In the genomic region with DNA sequence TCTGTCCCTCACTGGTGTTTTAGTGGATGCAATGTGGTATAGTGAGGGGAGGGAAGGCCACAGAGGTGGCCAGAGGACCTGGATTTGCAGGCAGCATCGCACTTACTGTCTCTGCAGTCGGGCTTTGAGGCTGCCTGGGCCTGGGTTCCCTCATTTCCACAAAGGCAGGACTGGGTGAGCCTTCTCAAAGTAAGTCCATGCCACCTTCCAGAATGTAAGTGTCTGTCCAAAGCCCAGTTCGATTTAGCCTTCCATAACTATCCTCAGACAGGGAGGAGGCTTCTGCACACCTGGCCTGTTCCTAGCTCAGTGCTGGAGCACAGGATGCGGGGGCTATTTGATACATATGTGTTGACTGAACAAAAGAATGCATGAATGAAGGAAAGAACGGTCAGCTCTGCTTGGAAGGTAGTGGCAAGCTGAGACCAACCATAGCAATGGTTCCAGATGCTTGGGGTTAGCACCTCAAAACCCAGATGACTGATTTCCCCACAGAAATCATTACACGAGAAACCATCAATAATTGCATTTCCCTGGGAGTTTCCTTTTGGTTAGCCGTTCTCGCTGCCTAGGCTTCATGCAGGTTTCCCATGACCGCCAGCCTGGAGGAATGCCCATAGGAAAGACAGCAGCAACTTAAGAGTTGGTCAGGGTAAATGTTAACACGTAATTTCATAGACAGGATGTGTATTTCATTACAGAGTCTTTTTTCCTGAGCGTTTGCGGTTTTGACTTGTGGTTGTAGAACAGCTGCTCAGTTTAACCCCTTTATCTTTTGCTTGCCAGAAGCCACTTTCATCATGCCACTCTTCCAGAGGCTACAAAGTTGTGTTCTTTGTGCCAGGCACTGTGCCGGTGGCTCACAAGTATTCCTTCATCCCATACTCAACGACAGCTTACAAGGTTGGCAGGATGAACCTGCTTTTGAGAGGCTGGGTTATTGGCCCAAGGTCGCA, we compare ENCODE assay signal across 8 cellular contexts. TPM values are rescaled to one million over a fixed set of nuclear protein-coding genes. Genes with fewer than 3 reads are reported as not detected.
DNase-seq lines count a peak whose midpoint lies in the region; ATAC-seq and TF ChIP-seq lines count a peak whose summit lies in the region.

No MANE protein-coding gene starts in this region.

- peaks cover 51% of the 10 kb centered on the region for H3K4me1 ChIP-seq in effector memory CD4-positive, alpha-beta T cell (ENCODE audit: control insufficient read depth, insufficient read depth, low read length, poor library complexity, severe bottlenecking)
- H3K4me1 ChIP-seq in suprapubic skin = peaks cover 30% of the 10 kb centered on the region

- H3K27me3 ChIP-seq in effector memory CD4-positive, alpha-beta T cell (replicated peaks; ENCODE audit: control insufficient read depth, insufficient read depth, low read length, poor library complexity, severe bottlenecking) = no peaks in the 10 kb centered on the region
- H3K27me3 ChIP-seq in suprapubic skin = no peaks in the 10 kb centered on the region

- H3K36me3 Mint-ChIP-seq in T-helper 17 cell (ENCODE audit: low read depth) = peaks cover 2% of the 10 kb centered on the region

- no peak for TF ChIP-seq CTCF in GM12875 (IDR thresholded peaks at IDR 0.05; ENCODE audit: borderline replicate concordance, insufficient read depth, low read depth, low read length)
- no peak for TF ChIP-seq CTCF in suprapubic skin (IDR thresholded peaks at IDR 0.05)

- no peak for TF ChIP-seq EP300 in suprapubic skin (IDR thresholded peaks at IDR 0.05)

- H3K4me1 Mint-ChIP-seq in T-helper 17 cell = peaks cover 49% of the 10 kb centered on the region

- peak overlapping the region; percentile 5 for H3K4me3 ChIP-seq in GM12875 (ENCODE audit: low read depth, low read length)
- H3K4me3 ChIP-seq in effector memory CD4-positive, alpha-beta T cell (ENCODE audit: insufficient read depth, low read depth, low read length, poor library complexity, severe bottlenecking) = peak overlapping the region; percentile 90
- H3K4me3 ChIP-seq in suprapubic skin = peak overlapping the region; percentile 70

- no peaks in the 10 kb centered on the region for H3K36me3 ChIP-seq in effector memory CD4-positive, alpha-beta T cell (ENCODE audit: control insufficient read depth, insufficient read depth, low read length)
- no peaks in the 10 kb centered on the region for H3K36me3 ChIP-seq in suprapubic skin

- H3K4me3 Mint-ChIP-seq in T-helper 17 cell = peak overlapping the region; percentile 93

- DNase-seq in T-helper 17 cell (peak in 1 of 3 donors; percentile 25), suprapubic skin (ENCODE audit: low spot score in 2 of 2) (peak; percentile 43 to 58), midbrain (lab: John Stamatoyannopoulos, UW) (no peak), kidney glomerular epithelial cell (lab: John Stamatoyannopoulos, UW) (no peak)
- DNase-seq in effector memory CD4-positive, alpha-beta T cell = peak; percentile 36 to 42 (median 39)

- no peak for TF ChIP-seq POLR2A in suprapubic skin (IDR thresholded peaks at IDR 0.05)

- H3K27ac Mint-ChIP-seq in T-helper 17 cell = peak overlapping the region; percentile 82

- H3K27ac ChIP-seq in effector memory CD4-positive, alpha-beta T cell (ENCODE audit: insufficient read depth, low read length, poor library complexity, severe bottlenecking) = peak overlapping the region; percentile 48
- no peak overlapping the region for H3K27ac ChIP-seq in suprapubic skin

- H3K27me3 Mint-ChIP-seq in T-helper 17 cell = no peaks in the 10 kb centered on the region

- H3K9me3 ChIP-seq in T-helper 17 cell (ENCODE audit: control insufficient read depth, low read length, poor library complexity, severe bottlenecking) = no peaks in the 10 kb centered on the region
- H3K9me3 ChIP-seq in effector memory CD4-positive, alpha-beta T cell (ENCODE audit: control insufficient read depth, low read length) = no peaks in the 10 kb centered on the region
- no peaks in the 10 kb centered on the region for H3K9me3 ChIP-seq in suprapubic skin

- 67% methylated on average over 15 of the region's 15 CpGs for WGBS in suprapubic skin

- peak; percentile 30 for ATAC-seq in HG02884 (IDR thresholded peaks at IDR 0.05; ENCODE audit: unreplicated experiment)
- ATAC-seq in T-helper 17 cell = peak; percentile 39
- no peak for ATAC-seq in HG03097 (IDR thresholded peaks at IDR 0.05; ENCODE audit: low FRiP score, unreplicated experiment)

RNA-seq across cellular contexts. Expression of gene IL17RA, which starts 2.7 kb away (rescaled TPM):
- 10 to 100 TPM; 26.2 to 31.0 TPM for total RNA-seq in T-helper 17 cell
- 10 to 100 TPM; 16.2 to 22.6 (median 21.4) TPM for total RNA-seq in suprapubic skin

RNA-seq across cellular contexts. Expression of gene TMEM121B, which starts 33.7 kb away (rescaled TPM):
- total RNA-seq in T-helper 17 cell (under 1 TPM in 1 of 2 donors, not detected in 1; 0.20 TPM), suprapubic skin (1 to 10 TPM in 3 of 4 donors, under 1 TPM in 1; 0.76 to 1.9 (median 1.6) TPM)

Comparison
In these comparisons a context has a peak if more than half of its experiments do, and no peak if none do; other contexts are left out.
1. H3K4me3 ChIP-seq: peak in every context shown above with its lines; median percentile 90 in effector memory CD4-positive, alpha-beta T cell; 70 in suprapubic skin; 5 in GM12875.
2. DNase-seq: peak in effector memory CD4-positive, alpha-beta T cell (3 of 3) and suprapubic skin (2 of 2); none in midbrain (single experiment) and kidney glomerular epithelial cell (single experiment).